8 cellular contexts compared by ENCODE assay signal in genomic region chr20:34877002-34877264, GRCh38.
DNase-seq lines count a peak whose midpoint lies in the region; ATAC-seq and TF ChIP-seq lines count a peak whose summit lies in the region.

No MANE protein-coding gene starts in this region.

- peaks cover 0 to 6% (median 0%) of the 10 kb centered on the region in 11 experiments; a peak in 2 of 22 replicates for H4K20me1 ChIP-seq in BLaER1 treated with 17β-estradiol and CSF1 and Interleukin-3, amounts not matched to agents 10 nM and 100 nM
- no peaks in the 10 kb centered on the region for H4K20me1 ChIP-seq in MM.1S (ENCODE audit: insufficient read depth, low read length)

- H3K9me3 Mint-ChIP-seq in nephron = no peaks in the 10 kb centered on the region

- H3K4me2 ChIP-seq in BLaER1 treated with 17β-estradiol and CSF1 and Interleukin-3, amounts not matched to agents 10 nM and 100 nM = peak overlapping the region; percentile 90 to 99 (median 96)
- H3K4me2 ChIP-seq in MM.1S (ENCODE audit: low read depth, low read length) = peak overlapping the region; percentile 92

- H3K27ac ChIP-seq in BLaER1 treated with 17β-estradiol and CSF1 and Interleukin-3, amounts not matched to agents 10 nM and 100 nM = peak overlapping the region; percentile 61 to 87 (median 76)
- H3K27ac ChIP-seq in MM.1S (ENCODE audit: low read length) = no peak overlapping the region
- H3K27ac ChIP-seq in duodenal mucosa (ENCODE audit: low read depth, low read length) = peak overlapping the region; percentile 55

- no peaks in the 10 kb centered on the region; the same call in 1 of the 2 replicates for H3F3A ChIP-seq in MM.1S (ENCODE audit: insufficient read depth, low read length)

- no peaks in the 10 kb centered on the region for H3K9me2 ChIP-seq in MM.1S (replicated peaks; ENCODE audit: insufficient read depth, low read length)

- H2AFZ ChIP-seq in MM.1S (ENCODE audit: low read length) = peak overlapping the region; percentile 99

- no peak for TF ChIP-seq CTCF in MM.1S (IDR thresholded peaks at IDR 0.05; ENCODE audit: low read length)
- TF ChIP-seq CTCF in nephron (IDR thresholded peaks at IDR 0.05; ENCODE audit: unreplicated experiment in 3 of 3) = no peak

- H3K79me2 ChIP-seq in MM.1S (ENCODE audit: low read length) = peaks cover 6% of the 10 kb centered on the region

- H3K9ac ChIP-seq in BLaER1 treated with 17β-estradiol and CSF1 and Interleukin-3, amounts not matched to agents 10 nM and 100 nM = peak overlapping the region; percentile 73 to 90 (median 86)
- H3K9ac ChIP-seq in MM.1S (ENCODE audit: low read length) (peak overlapping the region; percentile 75), duodenal mucosa (ENCODE audit: low read depth in 1 of 2, low read length in 2 of 2) (peak overlapping the region; percentile 95)

- H3K27me3 ChIP-seq in BLaER1 treated with 17β-estradiol and CSF1 and Interleukin-3, amounts not matched to agents 10 nM and 100 nM = peaks cover 0 to 8% (median 0%) of the 10 kb centered on the region in 11 experiments; a peak in 2 of 22 replicates
- H3K27me3 ChIP-seq in MM.1S (replicated peaks; ENCODE audit: insufficient read depth, low read length) = no peaks in the 10 kb centered on the region
- no peaks in the 10 kb centered on the region for H3K27me3 ChIP-seq in duodenal mucosa (ENCODE audit: control insufficient read depth in 1 of 2, insufficient read depth in 2 of 2, low read length in 2 of 2)

- no peaks in the 10 kb centered on the region for H3K36me3 ChIP-seq in BLaER1 treated with 17β-estradiol and CSF1 and Interleukin-3, amounts not matched to agents 10 nM and 100 nM
- H3K36me3 ChIP-seq in MM.1S (replicated peaks; ENCODE audit: insufficient read depth, low read length) (no peaks in the 10 kb centered on the region), duodenal mucosa (ENCODE audit: control insufficient read depth in 1 of 2, insufficient read depth in 2 of 2, low read length in 2 of 2) (no peaks in the 10 kb centered on the region)

- peak overlapping the region; percentile 94 to 97 (median 94) for H3K4me3 Mint-ChIP-seq in nephron

- H3K27ac Mint-ChIP-seq in nephron = peak overlapping the region; percentile 26 to 56 (median 32)

- DNase-seq in MM.1S = no peak
- no peak for DNase-seq in OCI-M2 (lab: John Stamatoyannopoulos, UW; ENCODE audit: unreplicated experiment)
- DNase-seq in NOMO-1 treated with dmso at 0.1 percent for 144 hours (lab: John Stamatoyannopoulos, UW; ENCODE audit: unreplicated experiment) = no peak

- peak overlapping the region; percentile 72 to 92 (median 82) for H3K4me3 ChIP-seq in BLaER1 treated with 17β-estradiol and CSF1 and Interleukin-3, amounts not matched to agents 10 nM and 100 nM
- H3K4me3 ChIP-seq in MM.1S (ENCODE audit: low read length) = peak overlapping the region; percentile 84
- H3K4me3 ChIP-seq in duodenal mucosa (ENCODE audit: low read depth in 1 of 2, low read length in 2 of 2) = peak overlapping the region; percentile 87 to 95

- H3K4me1 ChIP-seq in BLaER1 treated with 17β-estradiol and CSF1 and Interleukin-3, amounts not matched to agents 10 nM and 100 nM = peaks cover 19 to 39% (median 32%) of the 10 kb centered on the region in 10 experiments
- H3K4me1 ChIP-seq in MM.1S (ENCODE audit: low read length) (peaks cover 20% of the 10 kb centered on the region), duodenal mucosa (ENCODE audit: control insufficient read depth in 1 of 2, insufficient read depth in 2 of 2, low read length in 2 of 2) (peaks cover 37 to 42% of the 10 kb centered on the region in 2 donors)

- peaks cover 10% of the 10 kb centered on the region for H3K27me3 Mint-ChIP-seq in nephron (ENCODE audit: low read depth)

- H3K36me3 Mint-ChIP-seq in nephron (ENCODE audit: low read depth) = no peaks in the 10 kb centered on the region

- ATAC-seq in GM21447 (IDR thresholded peaks at IDR 0.05; ENCODE audit: unreplicated experiment) (no peak), GM19397 (IDR thresholded peaks at IDR 0.05; ENCODE audit: unreplicated experiment) (no peak)

- peaks cover 36% of the 10 kb centered on the region for H3K4me1 Mint-ChIP-seq in nephron

- no peaks in the 10 kb centered on the region for H3K9me3 ChIP-seq in BLaER1 treated with 17β-estradiol and CSF1 and Interleukin-3, amounts not matched to agents 10 nM and 100 nM (replicated peaks in 1 of 11)
- H3K9me3 ChIP-seq in MM.1S (replicated peaks; ENCODE audit: insufficient read depth, low read length) (no peaks in the 10 kb centered on the region), duodenal mucosa (ENCODE audit: control insufficient read depth in 1 of 2, low read length in 2 of 2) (no peaks in the 10 kb centered on the region)
